ENCODE assay signal across 1 cellular context in genomic region chr12:94033112-94033511, GRCh38.
TF ChIP-seq lines count a peak whose summit lies in the region.

No MANE protein-coding gene starts in this region.

TF ChIP-seq in GM23338, 12 proteins besides CTCF, POLR2A, EP300 and RAD21 (continued from another document):
- TF ChIP-seq ZNF462 (CRISPR knock-in tag; IDR thresholded peaks at IDR 0.05) (no peak), POLR2AphosphoS5 (IDR thresholded peaks at IDR 0.05; ENCODE audit: low read depth) (no peak), ETS1 (IDR thresholded peaks at IDR 0.05) (no peak), ZNF114 (CRISPR knock-in tag; IDR thresholded peaks at IDR 0.05) (no peak), NANOG (IDR thresholded peaks at IDR 0.05; ENCODE audit: borderline replicate concordance) (no peak)
